ENCODE assay signal across 10 cellular contexts in the genomic region with DNA sequence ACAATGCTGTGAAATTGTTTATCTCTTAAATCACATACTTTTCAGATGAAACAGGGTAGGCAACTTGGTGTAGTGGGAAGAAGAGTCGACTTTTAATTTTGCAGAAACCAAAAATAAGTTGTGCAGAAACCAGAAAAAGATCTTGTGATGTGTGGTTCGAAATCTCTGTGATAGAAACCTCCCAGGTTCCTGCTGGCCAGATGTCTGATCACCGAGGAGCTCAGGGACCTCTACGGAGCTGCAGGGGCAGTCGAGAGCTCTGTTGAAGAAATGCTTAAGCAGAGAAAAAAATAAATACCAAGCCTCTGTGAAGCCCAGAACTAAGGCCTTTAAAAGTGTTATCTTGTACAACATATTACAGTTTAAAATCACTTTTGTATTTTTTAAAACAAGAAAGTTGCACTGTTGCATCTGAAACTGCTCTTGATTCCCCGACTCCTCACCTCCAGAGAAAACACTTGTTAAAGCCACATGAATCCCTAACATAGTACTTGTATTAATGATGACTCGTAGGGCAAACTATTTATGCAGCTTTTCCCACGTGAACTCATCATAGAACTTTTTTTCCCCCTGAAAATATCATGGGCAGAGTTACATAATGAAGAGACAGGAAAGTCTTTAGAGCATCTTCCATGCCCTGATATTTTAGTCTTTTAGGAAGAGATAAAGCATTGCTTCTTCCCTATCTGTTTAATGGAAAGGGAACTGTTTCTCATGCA. TPM values are rescaled to one million over a fixed set of nuclear protein-coding genes. Genes with fewer than 3 reads are reported as not detected.
DNase-seq lines count a peak whose midpoint lies in the region; ATAC-seq, FAIRE-seq and TF ChIP-seq lines count a peak whose summit lies in the region.
"Had no signal": no experiment of that assay in that cellular context is flagged by ENCODE, and none has a peak within 500 bp of the region (broad histone marks: within the 10 kb centered on the region; RNA-seq: fewer than 3 reads in every experiment).

No MANE protein-coding gene starts in this region.

- H3K27me3 Mint-ChIP-seq in activated T-cell treated with anti-CD3 and anti-CD28 coated beads, Interleukin-2, amount 50 U/mL, for 24 hours, result no peaks in the 10 kb centered on the region
- no peaks in the 10 kb centered on the region for H3K27me3 Mint-ChIP-seq in astrocyte (ENCODE audit: low read depth, unreplicated experiment)

- no peak overlapping the region for H3K9ac ChIP-seq in astrocyte (ENCODE audit: low read length)

- no peaks in the 10 kb centered on the region for H3K9me3 ChIP-seq in astrocyte (ENCODE audit: insufficient read depth, low read depth, low read length)
- H3K9me3 ChIP-seq: esophagus squamous epithelium, mucosa of descending colon had no signal

- H3K4me1 Mint-ChIP-seq in activated T-cell treated with anti-CD3 and anti-CD28 coated beads, Interleukin-2, amount 50 U/mL, for 24 hours (ENCODE audit: low read depth), result peaks cover 53% of the 10 kb centered on the region
- peaks cover 43% of the 10 kb centered on the region for H3K4me1 Mint-ChIP-seq in astrocyte (ENCODE audit: low read depth, unreplicated experiment)

- no peaks in the 10 kb centered on the region for H3K9me3 Mint-ChIP-seq in activated T-cell treated with anti-CD3 and anti-CD28 coated beads, Interleukin-2, amount 50 U/mL, for 24 hours
- no peaks in the 10 kb centered on the region for H3K9me3 Mint-ChIP-seq in astrocyte (ENCODE audit: unreplicated experiment)

- H2AFZ ChIP-seq in astrocyte (ENCODE audit: low read depth, low read length), result no peak overlapping the region

- H3K27ac ChIP-seq in astrocyte (ENCODE audit: low read depth, low read length), result no peak overlapping the region
- peak overlapping the region; percentile 24 for H3K27ac ChIP-seq in temporal lobe (ENCODE audit: low read depth, low read length)
- H3K27ac ChIP-seq: esophagus squamous epithelium had no signal

- H3K4me3 Mint-ChIP-seq in activated T-cell treated with anti-CD3 and anti-CD28 coated beads, Interleukin-2, amount 50 U/mL, for 24 hours, result no peak overlapping the region
- no peak overlapping the region for H3K4me3 Mint-ChIP-seq in astrocyte (ENCODE audit: unreplicated experiment)

- peaks cover 34% of the 10 kb centered on the region for H3K36me3 Mint-ChIP-seq in activated T-cell treated with anti-CD3 and anti-CD28 coated beads, Interleukin-2, amount 50 U/mL, for 24 hours (ENCODE audit: low read depth)
- peaks cover 18% of the 10 kb centered on the region for H3K36me3 Mint-ChIP-seq in astrocyte (ENCODE audit: low read depth, unreplicated experiment)

- H3K27ac Mint-ChIP-seq in activated T-cell treated with anti-CD3 and anti-CD28 coated beads, Interleukin-2, amount 50 U/mL, for 24 hours, result peak overlapping the region; percentile 42
- peak overlapping the region; percentile 37 for H3K27ac Mint-ChIP-seq in astrocyte (ENCODE audit: unreplicated experiment)

- no peak overlapping the region for H3K4me3 ChIP-seq in astrocyte (ENCODE audit: insufficient read depth, low read depth, low read length)
- H3K4me3 ChIP-seq: esophagus squamous epithelium, mucosa of descending colon had no signal

- H3K4me2 ChIP-seq in astrocyte (ENCODE audit: low read length), result no peak overlapping the region

- no peak for FAIRE-seq in astrocyte (lab: Jason Lieb, UNC)

- H3K36me3 ChIP-seq in astrocyte (ENCODE audit: insufficient read depth, low read length), result peaks cover 11% of the 10 kb centered on the region

- no peaks in the 10 kb centered on the region for H3K79me2 ChIP-seq in astrocyte (ENCODE audit: insufficient read depth, low read length)

- no peaks in the 10 kb centered on the region for H3K27me3 ChIP-seq in astrocyte (ENCODE audit: insufficient read depth, low read length)
- H3K27me3 ChIP-seq: esophagus squamous epithelium had no signal

- DNase-seq in activated T-cell treated with anti-CD3 and anti-CD28 coated beads, Interleukin-2, amount 50 U/mL, for 24 hours, result no peak
- DNase-seq in activated T-cell treated with anti-CD3 and anti-CD28 coated beads, Interleukin-2, amount 50 U/mL, for 1 hour, result no peak
- peak; percentile 22 for DNase-seq in astrocyte (ENCODE audit: low read depth)
- no peak for DNase-seq in NCI-H345 (lab: John Stamatoyannopoulos, UW)
- no peak for DNase-seq in NCI-H69 (lab: John Stamatoyannopoulos, UW)
- DNase-seq: esophagus squamous epithelium, mucosa of descending colon had no signal

- H4K20me1 ChIP-seq in astrocyte (ENCODE audit: insufficient read depth, low read length), result peaks cover 3% of the 10 kb centered on the region

- ATAC-seq in HG02885 (IDR thresholded peaks at IDR 0.05; ENCODE audit: poor library complexity, unreplicated experiment), result peak; percentile 54
- ATAC-seq in HG03378 (IDR thresholded peaks at IDR 0.05; ENCODE audit: unreplicated experiment), result no peak
- ATAC-seq: mucosa of descending colon had no signal

- no peak for TF ChIP-seq CTCF in astrocyte (IDR thresholded peaks at IDR 0.05; ENCODE audit: insufficient read depth, low read depth, low read length)

- no peaks in the 10 kb centered on the region for H3K4me1 ChIP-seq in astrocyte (ENCODE audit: insufficient read depth, low read length)

RNA-seq across cellular contexts. Expression of a gene that starts 51.3 kb away (rescaled TPM):
- total RNA-seq in astrocyte (not detected in 2 replicates), temporal lobe (24.3 TPM)

Comparison
In these comparisons a context has a peak if more than half of its experiments do, and no peak if none do; other contexts are left out.
1. RNA of a gene that starts 51.3 kb away (total RNA-seq): 24.3 TPM in temporal lobe (single experiment); not detected in astrocyte; every median in the first group is over 10 times any median in the second.